15 cellular contexts compared by ENCODE assay signal in the genomic region with DNA sequence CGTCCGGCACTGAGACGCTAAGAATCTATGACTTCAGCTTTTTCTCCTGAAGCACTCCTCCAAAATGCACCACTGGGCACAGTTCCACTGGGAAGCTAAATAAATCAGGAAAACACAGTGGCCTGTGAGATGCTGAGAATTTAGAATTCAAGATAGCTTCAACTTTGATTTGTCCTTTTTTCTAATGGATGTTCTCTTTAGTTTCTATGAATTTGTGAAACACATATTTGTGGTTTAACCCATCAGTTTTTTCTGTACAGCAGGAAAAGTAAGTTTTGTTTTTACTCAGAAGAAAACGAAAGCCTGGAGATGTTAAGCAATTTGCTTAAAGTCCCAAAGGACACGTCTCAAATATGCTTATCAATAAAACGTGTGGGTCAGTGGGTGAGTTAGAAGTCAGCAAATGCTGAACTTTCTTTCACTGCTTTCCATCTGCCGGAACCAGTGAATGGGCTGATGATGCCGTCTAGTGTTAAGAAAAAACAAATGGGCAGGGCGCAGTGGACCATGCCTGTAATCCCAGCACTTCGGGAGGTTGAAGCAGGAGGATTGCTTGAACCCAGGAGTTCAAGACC. TPM values are rescaled to one million over a fixed set of nuclear protein-coding genes. Genes with fewer than 3 reads are reported as not detected.
A peak's percentile ranks its signal among the peaks of the same experiment; 100 is the strongest.
DNase-seq lines count a peak whose midpoint lies in the region; ATAC-seq, FAIRE-seq and TF ChIP-seq lines count a peak whose summit lies in the region.
"Had no signal": no experiment of that assay in that cellular context is flagged by ENCODE, and none has a peak within 500 bp of the region (broad histone marks: within the 10 kb centered on the region; RNA-seq: fewer than 3 reads in every experiment).

No MANE protein-coding gene starts in this region.

- H3K36me3 ChIP-seq in ascending aorta (no peaks in the 10 kb centered on the region), left ventricle myocardium inferior (no peaks in the 10 kb centered on the region), small intestine (ENCODE audit: control insufficient read depth in 2 of 2, insufficient read depth in 2 of 2, low read length in 2 of 2) (no peaks in the 10 kb centered on the region), prostate gland (no peaks in the 10 kb centered on the region)
- H3K36me3 ChIP-seq: HAP-1 had no signal

- H3K4me1 ChIP-seq in ascending aorta: peaks cover 0 to 3% of the 10 kb centered on the region in 2 donors
- H3K4me1 ChIP-seq in left ventricle myocardium inferior: peaks cover 9% of the 10 kb centered on the region
- H3K4me1 ChIP-seq in small intestine (ENCODE audit: control insufficient read depth in 2 of 2, insufficient read depth in 1 of 2, low read depth in 1 of 2, low read length in 1 of 2): peaks cover 3 to 8% of the 10 kb centered on the region in 2 donors
- no peaks in the 10 kb centered on the region for H3K4me1 ChIP-seq in prostate gland (replicated peaks)
- H3K4me1 ChIP-seq: HAP-1 had no signal

- DNase-seq in EL: peak; percentile 44
- peak in 1 of 2 donors; percentile 65 for DNase-seq in ascending aorta (ENCODE audit: low spot score in 2 of 2)
- no peak for DNase-seq in left ventricle myocardium inferior
- DNase-seq in small intestine: peak; percentile 10
- no peak for DNase-seq in prostate gland (ENCODE audit: low spot score)
- DNase-seq in amniotic stem cell (lab: John Stamatoyannopoulos, UW): no peak
- DNase-seq: NCI-H2081 treated with DMSO at 0.1 percent for 48 hours, NCI-H526 treated with DMSO at 0.1 percent for 48 hours, RPMI8226 had no signal

- H3K27ac ChIP-seq in ascending aorta (peak overlapping the region; percentile 58 to 59), left ventricle myocardium inferior (replicated peaks) (peak overlapping the region; percentile 36), small intestine (ENCODE audit: low read depth in 1 of 2, low read length in 1 of 2) (peak overlapping the region in 1 of 2 donors; percentile 40), prostate gland (no peak overlapping the region)

- TF ChIP-seq POLR2A in prostate gland (IDR thresholded peaks at IDR 0.05): no peak

- WGBS in small intestine, 3 donors: 54 to 74% (median 64%) methylated on average over 10 of the region's 10 CpGs
- WGBS in prostate gland: 76% methylated on average over 10 of the region's 10 CpGs

- ATAC-seq in GM21360 (IDR thresholded peaks at IDR 0.05; ENCODE audit: unreplicated experiment): no peak
- no peak for ATAC-seq in GM19397 (IDR thresholded peaks at IDR 0.05; ENCODE audit: unreplicated experiment)

- FAIRE-seq in small intestine (lab: Jason Lieb, UNC): no peak
- FAIRE-seq: HepG2, keratinocyte had no signal

- H3K4me3 ChIP-seq in ascending aorta: peak overlapping the region in 1 of 2 donors; percentile 25
- H3K4me3 ChIP-seq in left ventricle myocardium inferior: peak overlapping the region; percentile 0
- no peak overlapping the region for H3K4me3 ChIP-seq in small intestine (ENCODE audit: low read depth in 1 of 2, low read length in 2 of 2)
- H3K4me3 ChIP-seq in prostate gland: no peak overlapping the region
- H3K4me3 ChIP-seq: HAP-1 had no signal

- H3K27me3 ChIP-seq in ascending aorta: no peaks in the 10 kb centered on the region
- H3K27me3 ChIP-seq in left ventricle myocardium inferior (ENCODE audit: low read depth): peaks cover 7% of the 10 kb centered on the region
- H3K27me3 ChIP-seq in small intestine (ENCODE audit: control insufficient read depth in 2 of 2, insufficient read depth in 2 of 2, low read length in 2 of 2): no peaks in the 10 kb centered on the region
- no peaks in the 10 kb centered on the region for H3K27me3 ChIP-seq in prostate gland (replicated peaks; ENCODE audit: insufficient read depth)

- no peaks in the 10 kb centered on the region for H3K9me3 ChIP-seq in ascending aorta
- H3K9me3 ChIP-seq in left ventricle myocardium inferior (replicated peaks): no peaks in the 10 kb centered on the region
- no peaks in the 10 kb centered on the region for H3K9me3 ChIP-seq in small intestine (ENCODE audit: control insufficient read depth, low read depth)
- no peaks in the 10 kb centered on the region for H3K9me3 ChIP-seq in prostate gland
- H3K9me3 ChIP-seq: HAP-1 had no signal

- TF ChIP-seq CTCF in ascending aorta (IDR thresholded peaks at IDR 0.05): peak in 1 of 3 experiments; percentile 44
- no peak for TF ChIP-seq CTCF in left ventricle myocardium inferior (IDR thresholded peaks at IDR 0.05; ENCODE audit: borderline replicate concordance)
- no peak for TF ChIP-seq CTCF in prostate gland (IDR thresholded peaks at IDR 0.05)

- intact Hi-C loops in ascending aorta (cut with DNase I): loop anchor here (1.0 to 5.0 kb wide), 3 partner anchors 39 to 124 kb away; no protein-coding TSS in a partner anchor
- intact Hi-C loops in left ventricle myocardium inferior (cut with micrococcal nuclease): no loop called here
- intact Hi-C loops in prostate gland (cut with DNase I): no loop called here

RNA-seq across cellular contexts. Expression of a gene that starts 40.7 kb away (rescaled TPM):
- total RNA-seq in ascending aorta: 70.6 TPM
- total RNA-seq in left ventricle myocardium inferior: 3.4 TPM
- polyA plus RNA-seq in small intestine: 10 to 100 TPM in 1 of 3 donors, 1 to 10 TPM in 1, under 1 TPM in 1; 0.22 to 12.2 (median 3.5) TPM
- 10 to 100 TPM in 1 of 2 donors, 1 to 10 TPM in 1; 5.0 to 10.7 TPM for total RNA-seq in prostate gland
- total RNA-seq: B cell, HepG2 had no signal
- polyA plus RNA-seq: HepG2 had no signal

Comparison
In these comparisons a context has a peak if more than half of its experiments do, and no peak if none do; other contexts are left out.
1. DNase-seq: peak in EL (single experiment) and small intestine (single experiment); none in left ventricle myocardium inferior (single experiment), prostate gland (single experiment) and amniotic stem cell (single experiment).
2. H3K27ac ChIP-seq: peak in ascending aorta (2 of 2) and left ventricle myocardium inferior (single experiment); none in prostate gland (0 of 2).